Comparison of ENCODE assay signal across 9 cellular contexts in genomic region chr11:119726585-119727522, GRCh38. TPM values are rescaled to one million over a fixed set of nuclear protein-coding genes. Genes with fewer than 3 reads are reported as not detected.
A peak's percentile ranks its signal among the peaks of the same experiment; 100 is the strongest.
DNase-seq lines count a peak whose midpoint lies in the region; ATAC-seq and TF ChIP-seq lines count a peak whose summit lies in the region.
"Had no signal": no experiment of that assay in that cellular context is flagged by ENCODE, and none has a peak within 500 bp of the region (broad histone marks: within the 10 kb centered on the region; RNA-seq: fewer than 3 reads in every experiment).

No MANE protein-coding gene starts in this region.

- H3K4me1 ChIP-seq in PC-3 (ENCODE audit: insufficient read depth, low read length) (peaks cover 28% of the 10 kb centered on the region), esophagus muscularis mucosa (peaks cover 13 to 36% (median 34%) of the 10 kb centered on the region in 4 donors), trophoblast cell (ENCODE audit: control insufficient read depth in 1 of 2, insufficient read depth in 2 of 2, low read length in 2 of 2) (peaks cover 13 to 23% of the 10 kb centered on the region in 2 experiments)

- POLR2A ChIA-PET in PC-3 (lab: Charles Lee; ENCODE audit: unreplicated experiment) = no interaction called here

- H2AFZ ChIP-seq in PC-3 (ENCODE audit: low read length) (peak overlapping the region; percentile 71; the same call in 1 of the 2 replicates), trophoblast cell (ENCODE audit: insufficient read depth, low read length, poor library complexity) (no peak overlapping the region)

- 17% methylated on average over 19 of the region's 21 CpGs for WGBS in esophagus muscularis mucosa
- WGBS in trophoblast cell (ENCODE audit: extremely low coverage, insufficient coverage, insufficient read length) = no CpG with 5 or more reads among the region's 21 CpGs

- H2BK120ac ChIP-seq in trophoblast cell (ENCODE audit: insufficient read depth, low read length, poor library complexity) = no peak overlapping the region

- CTCF ChIA-PET in PC-3 (lab: Charles Lee) = no interaction called here
- CTCF ChIA-PET in activated CD8-positive, alpha-beta memory T cell treated with anti-CD3 and anti-CD28 coated beads, Interleukin-2, amount 10 ng/mL, durations not matched to agents 7 days and 5 days (lab: Charles Lee) = interaction anchor here (0.7 to 4.1 kb wide), 7 partner anchors 9 to 85 kb away, joined by 3 to 83 read pairs (median 3); no protein-coding TSS in a partner anchor

- DNase-seq in ELF-1 (ENCODE audit: low read depth, low spot score) (peak; percentile 49), PC-3 (no peak), esophagus muscularis mucosa (ENCODE audit: extremely low spot score) (no peak), trophoblast cell (no peak), HuH-7 (ENCODE audit: low spot score) (no peak)
- DNase-seq in activated CD8-positive, alpha-beta memory T cell treated with anti-CD3 and anti-CD28 coated beads, Interleukin-2, amount 10 ng/mL, durations not matched to agents 7 days and 5 days = no peak

- no peak overlapping the region for H3K27ac Mint-ChIP-seq in activated CD8-positive, alpha-beta memory T cell treated with anti-CD3 and anti-CD28 coated beads, Interleukin-2, amount 10 ng/mL, durations not matched to agents 7 days and 5 days
- H3K27ac Mint-ChIP-seq: T-helper 1 cell treated with Interleukin-12 subunit alpha and Interleukin-12 subunit beta and Interleukin-4 antibody, amounts not matched to agents 30 μg/mL and 1 μg/mL, for 36 hours had no signal

- no peak overlapping the region for H2AK5ac ChIP-seq in trophoblast cell (ENCODE audit: low read length)

- no peaks in the 10 kb centered on the region for H3K36me3 Mint-ChIP-seq in activated CD8-positive, alpha-beta memory T cell treated with anti-CD3 and anti-CD28 coated beads, Interleukin-2, amount 10 ng/mL, durations not matched to agents 7 days and 5 days

- H3F3A ChIP-seq in PC-3 (ENCODE audit: low read length, unreplicated experiment) = no peaks in the 10 kb centered on the region

- no peak overlapping the region for H2BK5ac ChIP-seq in trophoblast cell (ENCODE audit: low read depth, low read length, poor library complexity)

- H3K4ac ChIP-seq in trophoblast cell (ENCODE audit: low read depth, low read length) = peak overlapping the region; percentile 83

- H3K79me1 ChIP-seq in trophoblast cell (ENCODE audit: low read length) = peaks cover 8% of the 10 kb centered on the region

- ATAC-seq in PC-3 = no peak
- ATAC-seq in HG03045 (IDR thresholded peaks at IDR 0.05; ENCODE audit: unreplicated experiment) = no peak
- ATAC-seq in activated CD8-positive, alpha-beta memory T cell treated with anti-CD3 and anti-CD28 coated beads, Interleukin-2, amount 10 ng/mL, durations not matched to agents 7 days and 5 days = no peak
- ATAC-seq in HG03095 (IDR thresholded peaks at IDR 0.05; ENCODE audit: unreplicated experiment) = no peak

- no peak overlapping the region for H3K14ac ChIP-seq in trophoblast cell (ENCODE audit: low read length)

- no peak for TF ChIP-seq CTCF in PC-3 (conservative IDR thresholded peaks at IDR 0.05; ENCODE audit: low read depth, low read length)
- no peak for TF ChIP-seq CTCF in esophagus muscularis mucosa (IDR thresholded peaks at IDR 0.05)

- intact Hi-C loops in PC-3 (cut with micrococcal nuclease) (loop anchor here (10.0 kb wide), 1 partner anchor 132 kb away; no protein-coding TSS in a partner anchor), esophagus muscularis mucosa (cut with DNase I) (loop anchor here (5.0 kb wide), 3 partner anchors 60 to 380 kb away; no protein-coding TSS in a partner anchor)

- peak overlapping the region; percentile 68 for H3K9ac ChIP-seq in PC-3 (ENCODE audit: low read length)
- no peak overlapping the region for H3K9ac ChIP-seq in trophoblast cell (ENCODE audit: low read length)

- no peak overlapping the region for H3K23ac ChIP-seq in trophoblast cell (ENCODE audit: low read length)

- H3K79me2 ChIP-seq in PC-3 (ENCODE audit: low read length) (peaks cover 53% of the 10 kb centered on the region), trophoblast cell (ENCODE audit: control insufficient read depth, insufficient read depth, low read length, poor library complexity) (peaks cover 11% of the 10 kb centered on the region)

- H3K9me3 Mint-ChIP-seq in activated CD8-positive, alpha-beta memory T cell treated with anti-CD3 and anti-CD28 coated beads, Interleukin-2, amount 10 ng/mL, durations not matched to agents 7 days and 5 days (ENCODE audit: low read depth) = no peaks in the 10 kb centered on the region
- H3K9me3 Mint-ChIP-seq: T-helper 1 cell treated with Interleukin-12 subunit alpha and Interleukin-12 subunit beta and Interleukin-4 antibody, amounts not matched to agents 30 μg/mL and 1 μg/mL, for 36 hours had no signal

- no peaks in the 10 kb centered on the region for H3K36me3 ChIP-seq in PC-3 (ENCODE audit: low read depth, low read length)
- H3K36me3 ChIP-seq in esophagus muscularis mucosa = no peaks in the 10 kb centered on the region
- no peaks in the 10 kb centered on the region for H3K36me3 ChIP-seq in trophoblast cell (ENCODE audit: control insufficient read depth in 1 of 2, insufficient read depth in 2 of 2, low read length in 2 of 2)

- peaks cover 59% of the 10 kb centered on the region for H3K27me3 Mint-ChIP-seq in activated CD8-positive, alpha-beta memory T cell treated with anti-CD3 and anti-CD28 coated beads, Interleukin-2, amount 10 ng/mL, durations not matched to agents 7 days and 5 days

- no peak overlapping the region for H4K8ac ChIP-seq in trophoblast cell (ENCODE audit: low read depth, low read length)

- H3K4me3 Mint-ChIP-seq in activated CD8-positive, alpha-beta memory T cell treated with anti-CD3 and anti-CD28 coated beads, Interleukin-2, amount 10 ng/mL, durations not matched to agents 7 days and 5 days = no peak overlapping the region

- no peaks in the 10 kb centered on the region for H3K9me2 ChIP-seq in PC-3 (replicated peaks; ENCODE audit: low read length)

- H3K27me3 ChIP-seq in PC-3 (ENCODE audit: low read length) = no peaks in the 10 kb centered on the region
- H3K27me3 ChIP-seq in esophagus muscularis mucosa = no peaks in the 10 kb centered on the region
- H3K27me3 ChIP-seq in trophoblast cell (ENCODE audit: insufficient read depth, low read length) = no peaks in the 10 kb centered on the region

- H3K9me3 ChIP-seq in PC-3 (ENCODE audit: low read length) (no peaks in the 10 kb centered on the region), esophagus muscularis mucosa (no peaks in the 10 kb centered on the region), trophoblast cell (ENCODE audit: insufficient read depth, low read depth, low read length) (no peaks in the 10 kb centered on the region)

- H3K27ac ChIP-seq in PC-3 (ENCODE audit: low read length) = no peak overlapping the region
- H3K27ac ChIP-seq in esophagus muscularis mucosa (replicated peaks in 1 of 4) = no peak overlapping the region
- H3K27ac ChIP-seq in trophoblast cell (ENCODE audit: low read depth, low read length) = no peak overlapping the region

- no peak overlapping the region for H2BK12ac ChIP-seq in trophoblast cell (ENCODE audit: low read length)

- H3K4me3 ChIP-seq in PC-3 (ENCODE audit: low read length) (peak overlapping the region; percentile 97), esophagus muscularis mucosa (peak overlapping the region; percentile 80 to 97 (median 84)), trophoblast cell (ENCODE audit: low read depth, low read length) (peak overlapping the region; percentile 79)

- no peak for TF ChIP-seq POLR2A in esophagus muscularis mucosa (IDR thresholded peaks at IDR 0.05; ENCODE audit: low read depth)

- no peak overlapping the region for H4K91ac ChIP-seq in trophoblast cell (ENCODE audit: low read depth, low read length)

- peak overlapping the region; percentile 91 for H3K4me2 ChIP-seq in PC-3 (ENCODE audit: low read length)
- H3K4me2 ChIP-seq in trophoblast cell (ENCODE audit: low read length) = peak overlapping the region; percentile 100

- peak overlapping the region; percentile 33 for H3K18ac ChIP-seq in trophoblast cell (ENCODE audit: low read length)

- H4K12ac ChIP-seq in trophoblast cell (ENCODE audit: low read depth, low read length) = no peak overlapping the region

- H3K4me1 Mint-ChIP-seq in activated CD8-positive, alpha-beta memory T cell treated with anti-CD3 and anti-CD28 coated beads, Interleukin-2, amount 10 ng/mL, durations not matched to agents 7 days and 5 days = peaks cover 12% of the 10 kb centered on the region

- no peak for TF ChIP-seq EP300 in esophagus muscularis mucosa (IDR thresholded peaks at IDR 0.05)

- H4K20me1 ChIP-seq in PC-3 (ENCODE audit: low read length) = peaks cover 40% of the 10 kb centered on the region; the same call in 1 of the 2 replicates

- no TSS peak for BruUV-seq in PC-3 (replicated peaks; lab: Mats Ljungman, UMichigan)

RNA-seq across cellular contexts. Expression of gene NECTIN1, which starts 2.1 kb away (rescaled TPM):
- total RNA-seq in PC-3 (2014; rRNA removed) (19.9 and 24.6 TPM in 2 replicates), esophagus muscularis mucosa (1 to 10 TPM; 1.7 to 4.0 (median 2.5) TPM)
- polyA plus RNA-seq in trophoblast cell (2013) = 16.6 and 16.8 TPM in 2 replicates
- under 1 TPM; 0.53 to 0.98 TPM for total RNA-seq in activated CD8-positive, alpha-beta memory T cell treated with anti-CD3 and anti-CD28 coated beads, Interleukin-2, amount 10 ng/mL, durations not matched to agents 7 days and 5 days
